ENCODE assay signal across 1 cellular context in genomic region chr22:23207786-23208325, GRCh38.
TF ChIP-seq lines count a peak whose summit lies in the region.

No MANE protein-coding gene starts in this region.

TF ChIP-seq in GM12878, 131 proteins besides CTCF, POLR2A, EP300 and RAD21 (continued from another document):
- TF ChIP-seq, protein P1, sequence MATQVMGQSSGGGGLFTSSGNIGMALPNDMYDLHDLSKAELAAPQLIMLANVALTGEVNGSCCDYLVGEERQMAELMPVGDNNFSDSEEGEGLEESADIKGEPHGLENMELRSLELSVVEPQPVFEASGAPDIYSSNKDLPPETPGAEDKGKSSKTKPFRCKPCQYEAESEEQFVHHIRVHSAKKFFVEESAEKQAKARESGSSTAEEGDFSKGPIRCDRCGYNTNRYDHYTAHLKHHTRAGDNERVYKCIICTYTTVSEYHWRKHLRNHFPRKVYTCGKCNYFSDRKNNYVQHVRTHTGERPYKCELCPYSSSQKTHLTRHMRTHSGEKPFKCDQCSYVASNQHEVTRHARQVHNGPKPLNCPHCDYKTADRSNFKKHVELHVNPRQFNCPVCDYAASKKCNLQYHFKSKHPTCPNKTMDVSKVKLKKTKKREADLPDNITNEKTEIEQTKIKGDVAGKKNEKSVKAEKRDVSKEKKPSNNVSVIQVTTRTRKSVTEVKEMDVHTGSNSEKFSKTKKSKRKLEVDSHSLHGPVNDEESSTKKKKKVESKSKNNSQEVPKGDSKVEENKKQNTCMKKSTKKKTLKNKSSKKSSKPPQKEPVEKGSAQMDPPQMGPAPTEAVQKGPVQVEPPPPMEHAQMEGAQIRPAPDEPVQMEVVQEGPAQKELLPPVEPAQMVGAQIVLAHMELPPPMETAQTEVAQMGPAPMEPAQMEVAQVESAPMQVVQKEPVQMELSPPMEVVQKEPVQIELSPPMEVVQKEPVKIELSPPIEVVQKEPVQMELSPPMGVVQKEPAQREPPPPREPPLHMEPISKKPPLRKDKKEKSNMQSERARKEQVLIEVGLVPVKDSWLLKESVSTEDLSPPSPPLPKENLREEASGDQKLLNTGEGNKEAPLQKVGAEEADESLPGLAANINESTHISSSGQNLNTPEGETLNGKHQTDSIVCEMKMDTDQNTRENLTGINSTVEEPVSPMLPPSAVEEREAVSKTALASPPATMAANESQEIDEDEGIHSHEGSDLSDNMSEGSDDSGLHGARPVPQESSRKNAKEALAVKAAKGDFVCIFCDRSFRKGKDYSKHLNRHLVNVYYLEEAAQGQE (IDR thresholded peaks at IDR 0.05; ENCODE audit: low read depth, low read length), result no peak
- no peak for TF ChIP-seq CREB1 (IDR thresholded peaks at IDR 0.05; ENCODE audit: low read depth)
- TF ChIP-seq ZNF622 (IDR thresholded peaks at IDR 0.05), result no peak
- TF ChIP-seq, protein P2, sequence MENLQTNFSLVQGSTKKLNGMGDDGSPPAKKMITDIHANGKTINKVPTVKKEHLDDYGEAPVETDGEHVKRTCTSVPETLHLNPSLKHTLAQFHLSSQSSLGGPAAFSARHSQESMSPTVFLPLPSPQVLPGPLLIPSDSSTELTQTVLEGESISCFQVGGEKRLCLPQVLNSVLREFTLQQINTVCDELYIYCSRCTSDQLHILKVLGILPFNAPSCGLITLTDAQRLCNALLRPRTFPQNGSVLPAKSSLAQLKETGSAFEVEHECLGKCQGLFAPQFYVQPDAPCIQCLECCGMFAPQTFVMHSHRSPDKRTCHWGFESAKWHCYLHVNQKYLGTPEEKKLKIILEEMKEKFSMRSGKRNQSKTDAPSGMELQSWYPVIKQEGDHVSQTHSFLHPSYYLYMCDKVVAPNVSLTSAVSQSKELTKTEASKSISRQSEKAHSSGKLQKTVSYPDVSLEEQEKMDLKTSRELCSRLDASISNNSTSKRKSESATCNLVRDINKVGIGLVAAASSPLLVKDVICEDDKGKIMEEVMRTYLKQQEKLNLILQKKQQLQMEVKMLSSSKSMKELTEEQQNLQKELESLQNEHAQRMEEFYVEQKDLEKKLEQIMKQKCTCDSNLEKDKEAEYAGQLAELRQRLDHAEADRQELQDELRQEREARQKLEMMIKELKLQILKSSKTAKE (IDR thresholded peaks at IDR 0.05; ENCODE audit: low read depth, poor library complexity, severe bottlenecking), result no peak
- no peak for TF ChIP-seq SUPT20H (IDR thresholded peaks at IDR 0.05; ENCODE audit: borderline replicate concordance, control insufficient read depth, low read depth, low read length)
- peak; percentile 47; the same call in 1 of the 2 replicates for TF ChIP-seq PAX5 (IDR thresholded peaks at IDR 0.05; ENCODE audit: borderline replicate concordance, low read depth, low read length)
- TF ChIP-seq RUNX3 (IDR thresholded peaks at IDR 0.05; ENCODE audit: low read length), result peak; percentile 37; the same call in 1 of the 2 replicates
- no peak for TF ChIP-seq EZH2 (IDR thresholded peaks at IDR 0.05; ENCODE audit: borderline replicate concordance, control insufficient read depth, low read depth, low read length)
- no peak for TF ChIP-seq SMAD1 (IDR thresholded peaks at IDR 0.05; ENCODE audit: low read depth, partially characterized antibody)
